17 cellular contexts compared by ENCODE assay signal in genomic region chr12:20120296-20120695, GRCh38.
DNase-seq lines count a peak whose midpoint lies in the region; ATAC-seq and TF ChIP-seq lines count a peak whose summit lies in the region.
"Had no signal": no experiment of that assay in that cellular context is flagged by ENCODE, and none has a peak within 500 bp of the region (broad histone marks: within the 10 kb centered on the region; RNA-seq: fewer than 3 reads in every experiment).

No MANE protein-coding gene starts in this region.

- H3K4me1 Mint-ChIP-seq in activated T-helper 1 cell treated with anti-CD3 and anti-CD28 coated beads, Interleukin-12 subunit alpha, Interleukin-12 subunit beta, Interleukin-2, Interleukin-4 antibody, amounts not matched to agents 30 ng/mL and 10 ng/mL and 1 ng/mL, durations not matched to agents 14 hours and 24 hours and 36 hours (ENCODE audit: low read depth), result no peaks in the 10 kb centered on the region
- H3K4me1 Mint-ChIP-seq in activated CD8-positive, alpha-beta T cell treated with anti-CD3 and anti-CD28 coated beads for 36 hours (ENCODE audit: low read depth), result no peaks in the 10 kb centered on the region

- ATAC-seq in aorta (ENCODE audit: low FRiP score), result no peak
- no peak for ATAC-seq in activated CD8-positive, alpha-beta T cell treated with anti-CD3 and anti-CD28 coated beads for 36 hours

- CTCF ChIA-PET in activated CD8-positive, alpha-beta T cell treated with anti-CD3 and anti-CD28 coated beads for 36 hours (lab: Charles Lee), result no interaction called here

- no peak overlapping the region for H3K27ac Mint-ChIP-seq in activated T-helper 1 cell treated with anti-CD3 and anti-CD28 coated beads, Interleukin-12 subunit alpha, Interleukin-12 subunit beta, Interleukin-2, Interleukin-4 antibody, amounts not matched to agents 30 ng/mL and 10 ng/mL and 1 ng/mL, durations not matched to agents 14 hours and 24 hours and 36 hours
- H3K27ac Mint-ChIP-seq in activated CD8-positive, alpha-beta T cell treated with anti-CD3 and anti-CD28 coated beads for 36 hours, result no peak overlapping the region

- DNase-seq in DMS 273 (lab: John Stamatoyannopoulos, UW; ENCODE audit: unreplicated experiment), result peak; percentile 2
- no peak for DNase-seq in DMS 273 treated with DMSO at 0.1 percent for 48 hours (lab: John Stamatoyannopoulos, UW)
- DNase-seq in dermis blood vessel endothelial cell, result peak; percentile 15
- DNase-seq in dedifferentiated amniotic fluid mesenchymal stem cell (ENCODE audit: extremely low spot score), result no peak
- DNase-seq in activated T-helper 1 cell treated with anti-CD3 and anti-CD28 coated beads, Interleukin-12 subunit alpha, Interleukin-12 subunit beta, Interleukin-2, Interleukin-4 antibody, amounts not matched to agents 30 ng/mL and 10 ng/mL and 1 ng/mL, durations not matched to agents 14 hours and 24 hours and 36 hours (ENCODE audit: low spot score), result no peak
- DNase-seq in aorta, result no peak
- DNase-seq in activated CD8-positive, alpha-beta T cell treated with anti-CD3 and anti-CD28 coated beads for 36 hours, result no peak
- DNase-seq: MG63, NCI-H187 treated with DMSO at 0.1 percent for 48 hours, NCI-H446 treated with DMSO at 0.1 percent for 48 hours, NCI-H774, Peyer's patch, Right ventricle myocardium superior had no signal

- peak overlapping the region; percentile 23 for H3K27ac ChIP-seq in rectal smooth muscle tissue (ENCODE audit: low read depth, low read length)
- H3K27ac ChIP-seq in aorta (ENCODE audit: low read depth in 1 of 2, low read length in 2 of 2), result no peak overlapping the region
- H3K27ac ChIP-seq: 22Rv1, C4-2B, Peyer's patch had no signal

- H3K36me3 ChIP-seq in rectal smooth muscle tissue (ENCODE audit: control insufficient read depth, insufficient read depth, low read length) (no peaks in the 10 kb centered on the region), aorta (ENCODE audit: control insufficient read depth in 1 of 2, insufficient read depth in 2 of 2, low read length in 1 of 2) (peaks cover 0 to 2% of the 10 kb centered on the region in 2 donors)
- H3K36me3 ChIP-seq: HAP-1, MG63, Peyer's patch had no signal

- intact Hi-C loops in activated T-helper 1 cell treated with anti-CD3 and anti-CD28 coated beads, Interleukin-12 subunit alpha, Interleukin-12 subunit beta, Interleukin-2, Interleukin-4 antibody, amounts not matched to agents 30 ng/mL and 10 ng/mL and 1 ng/mL, durations not matched to agents 14 hours and 24 hours and 36 hours (cut with micrococcal nuclease), result no loop called here
- intact Hi-C loops in aorta (cut with DNase I), result loop anchor here in 1 of 2 donors (2.0 kb wide), 1 partner anchor 65 kb away; no protein-coding TSS in a partner anchor
- intact Hi-C loops in activated CD8-positive, alpha-beta T cell treated with anti-CD3 and anti-CD28 coated beads for 36 hours (cut with micrococcal nuclease), result no loop called here

- no peak overlapping the region for H3K4me3 Mint-ChIP-seq in activated T-helper 1 cell treated with anti-CD3 and anti-CD28 coated beads, Interleukin-12 subunit alpha, Interleukin-12 subunit beta, Interleukin-2, Interleukin-4 antibody, amounts not matched to agents 30 ng/mL and 10 ng/mL and 1 ng/mL, durations not matched to agents 14 hours and 24 hours and 36 hours
- no peak overlapping the region for H3K4me3 Mint-ChIP-seq in activated CD8-positive, alpha-beta T cell treated with anti-CD3 and anti-CD28 coated beads for 36 hours

- POLR2A ChIA-PET in activated CD8-positive, alpha-beta T cell treated with anti-CD3 and anti-CD28 coated beads for 36 hours (lab: Charles Lee), result no interaction called here

- H3K9me3 Mint-ChIP-seq in activated T-helper 1 cell treated with anti-CD3 and anti-CD28 coated beads, Interleukin-12 subunit alpha, Interleukin-12 subunit beta, Interleukin-2, Interleukin-4 antibody, amounts not matched to agents 30 ng/mL and 10 ng/mL and 1 ng/mL, durations not matched to agents 14 hours and 24 hours and 36 hours, result peaks cover 12% of the 10 kb centered on the region
- H3K9me3 Mint-ChIP-seq in activated CD8-positive, alpha-beta T cell treated with anti-CD3 and anti-CD28 coated beads for 36 hours, result no peaks in the 10 kb centered on the region

- no peaks in the 10 kb centered on the region for H3K27me3 Mint-ChIP-seq in activated T-helper 1 cell treated with anti-CD3 and anti-CD28 coated beads, Interleukin-12 subunit alpha, Interleukin-12 subunit beta, Interleukin-2, Interleukin-4 antibody, amounts not matched to agents 30 ng/mL and 10 ng/mL and 1 ng/mL, durations not matched to agents 14 hours and 24 hours and 36 hours (ENCODE audit: insufficient read depth)
- no peaks in the 10 kb centered on the region for H3K27me3 Mint-ChIP-seq in activated CD8-positive, alpha-beta T cell treated with anti-CD3 and anti-CD28 coated beads for 36 hours

- H3K9ac ChIP-seq in rectal smooth muscle tissue (ENCODE audit: low read length), result no peak overlapping the region

- no peaks in the 10 kb centered on the region for H3K36me3 Mint-ChIP-seq in activated T-helper 1 cell treated with anti-CD3 and anti-CD28 coated beads, Interleukin-12 subunit alpha, Interleukin-12 subunit beta, Interleukin-2, Interleukin-4 antibody, amounts not matched to agents 30 ng/mL and 10 ng/mL and 1 ng/mL, durations not matched to agents 14 hours and 24 hours and 36 hours (ENCODE audit: low read depth)
- no peaks in the 10 kb centered on the region for H3K36me3 Mint-ChIP-seq in activated CD8-positive, alpha-beta T cell treated with anti-CD3 and anti-CD28 coated beads for 36 hours (ENCODE audit: low read depth)

- H3K9me3 ChIP-seq in aorta (ENCODE audit: control insufficient read depth, low read length), result no peaks in the 10 kb centered on the region
- H3K9me3 ChIP-seq: HAP-1, MG63, Peyer's patch had no signal

- no peak for TF ChIP-seq CTCF in activated CD8-positive, alpha-beta T cell treated with anti-CD3 and anti-CD28 coated beads for 36 hours (IDR thresholded peaks at IDR 0.05)

- H3K4me3 ChIP-seq in rectal smooth muscle tissue (ENCODE audit: low read length) (no peak overlapping the region), aorta (ENCODE audit: low read length in 2 of 2) (no peak overlapping the region)
- H3K4me3 ChIP-seq: HAP-1, MG63, Peyer's patch had no signal

- peaks cover 2% of the 10 kb centered on the region for H3K4me1 ChIP-seq in rectal smooth muscle tissue (ENCODE audit: control insufficient read depth, insufficient read depth, low read length)
- peaks cover 0 to 2% of the 10 kb centered on the region in 2 donors for H3K4me1 ChIP-seq in aorta (ENCODE audit: control insufficient read depth in 1 of 2, insufficient read depth in 2 of 2, low read length in 2 of 2)
- H3K4me1 ChIP-seq: HAP-1, Peyer's patch had no signal

- H3K27me3 ChIP-seq in rectal smooth muscle tissue (ENCODE audit: control insufficient read depth, insufficient read depth, low read length) (no peaks in the 10 kb centered on the region), aorta (ENCODE audit: control insufficient read depth in 1 of 2, insufficient read depth in 2 of 2, low read length in 1 of 2) (no peaks in the 10 kb centered on the region)
- H3K27me3 ChIP-seq: MG63, Peyer's patch had no signal

Comparison
In these comparisons a context has a peak if more than half of its experiments do, and no peak if none do; other contexts are left out.
1. DNase-seq: peak in DMS 273 (single experiment) and dermis blood vessel endothelial cell (single experiment); none in DMS 273 treated with DMSO at 0.1 percent for 48 hours (single experiment), dedifferentiated amniotic fluid mesenchymal stem cell (single experiment), activated T-helper 1 cell treated with anti-CD3 and anti-CD28 coated beads, Interleukin-12 subunit alpha, Interleukin-12 subunit beta, Interleukin-2, Interleukin-4 antibody, amounts not matched to agents 30 ng/mL and 10 ng/mL and 1 ng/mL, durations not matched to agents 14 hours and 24 hours and 36 hours (single experiment), aorta (0 of 2) and activated CD8-positive, alpha-beta T cell treated with anti-CD3 and anti-CD28 coated beads for 36 hours (single experiment).